In genomic region chr1:209657140-209657879, GRCh38 we compare ENCODE assay signal across 1 cellular context.
TF ChIP-seq lines count a peak whose summit lies in the region.

No MANE protein-coding gene starts in this region.

TF ChIP-seq in WTC11, 78 proteins besides CTCF, POLR2A, EP300 and RAD21 (continued from another document):
- TF ChIP-seq AR (CRISPR knock-in tag; IDR thresholded peaks at IDR 0.05) = no peak
- TF ChIP-seq CREB1 (CRISPR knock-in tag; IDR thresholded peaks at IDR 0.05) = no peak
